In the genomic region with DNA sequence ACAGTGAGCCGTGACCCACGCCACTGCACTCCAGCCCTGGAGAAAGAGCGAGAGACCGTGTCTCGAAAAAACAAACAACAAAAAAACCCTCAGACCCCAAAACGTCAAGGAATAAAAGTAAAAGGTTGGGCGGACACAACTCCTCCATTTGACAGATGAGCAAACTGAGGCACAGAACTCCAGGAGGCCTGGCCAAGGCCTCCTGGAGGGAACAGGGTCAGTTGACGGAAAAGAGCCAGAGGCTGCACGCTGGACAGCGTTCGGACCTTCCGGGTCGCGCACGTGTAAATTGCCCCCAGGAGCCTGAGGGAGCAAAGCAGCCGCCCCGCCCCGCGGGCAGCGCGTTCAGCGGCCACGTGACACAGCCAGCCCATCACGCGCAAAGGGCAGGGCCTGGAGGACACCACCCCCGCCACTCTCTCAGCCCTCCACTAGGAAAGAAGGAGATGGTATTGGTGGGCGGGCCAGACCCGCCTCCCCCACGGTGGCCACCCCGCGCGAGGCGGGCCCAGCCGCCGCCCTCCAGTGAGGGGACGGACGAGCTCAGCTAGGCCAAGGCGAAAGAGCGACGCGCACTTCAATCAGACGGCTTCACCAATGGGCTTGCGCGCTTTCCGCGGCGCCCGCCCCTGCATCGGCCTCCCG, we compare ENCODE assay signal across 1 cellular context.
A peak's percentile ranks its signal among the peaks of the same experiment; 100 is the strongest.
TF ChIP-seq lines count a peak whose summit lies in the region.

No MANE protein-coding gene starts in this region.

TF ChIP-seq in HepG2, 621 proteins besides CTCF, POLR2A, EP300 and RAD21 (continued from another document and continues in another):
- TF ChIP-seq GABPA (IDR thresholded peaks at IDR 0.05; ENCODE audit: low read depth, low read length) (peak; percentile 27), GABPA (CRISPR knock-in tag; IDR thresholded peaks at IDR 0.05; ENCODE audit: low read depth) (peak; percentile 73), ZFP37 (CRISPR knock-in tag; IDR thresholded peaks at IDR 0.05; ENCODE audit: borderline replicate concordance) (peak; percentile 71; the same call in 1 of the 2 replicates), ATF7 (IDR thresholded peaks at IDR 0.05) (no peak), ATF7 (CRISPR knock-in tag; IDR thresholded peaks at IDR 0.05) (no peak), IRF2 (CRISPR knock-in tag; IDR thresholded peaks at IDR 0.05) (peak; percentile 72; the same call in 1 of the 2 replicates), ZNF790 (CRISPR knock-in tag; IDR thresholded peaks at IDR 0.05; ENCODE audit: borderline replicate concordance) (peak; percentile 63; the same call in 1 of the 2 replicates), DNMT3B (CRISPR knock-in tag; conservative IDR thresholded peaks at IDR 0.05) (no peak), SIN3A (IDR thresholded peaks at IDR 0.05; ENCODE audit: borderline replicate concordance, low read depth, low read length) (0 out of 2 replicates have a peak, but pooled peaks have one; percentile 36), SIX1 (CRISPR knock-in tag; IDR thresholded peaks at IDR 0.05; ENCODE audit: borderline replicate concordance) (no peak), DNMT1 (CRISPR knock-in tag; IDR thresholded peaks at IDR 0.05) (no peak), ETV5 (CRISPR knock-in tag; IDR thresholded peaks at IDR 0.05; ENCODE audit: borderline replicate concordance) (peak; percentile 67), AGO2 (optimal IDR thresholded peaks at IDR 0.05; ENCODE audit: low read depth, low read length) (no peak), ZNF564 (CRISPR knock-in tag; IDR thresholded peaks at IDR 0.05) (no peak), MIXL1 (CRISPR knock-in tag; IDR thresholded peaks at IDR 0.05) (peak; percentile 77; the same call in 1 of the 2 replicates), ZNF563 (CRISPR knock-in tag; IDR thresholded peaks at IDR 0.05) (peak; percentile 69; the same call in 1 of the 2 replicates), TEAD2 (CRISPR knock-in tag; IDR thresholded peaks at IDR 0.05) (no peak), ZNF570 (CRISPR knock-in tag; IDR thresholded peaks at IDR 0.05; ENCODE audit: borderline replicate concordance) (no peak), KAT8 (CRISPR knock-in tag; IDR thresholded peaks at IDR 0.05) (peak; percentile 79), U2AF1 (optimal IDR thresholded peaks at IDR 0.05; ENCODE audit: low read depth, low read length) (no peak), SMAD9 (CRISPR knock-in tag; IDR thresholded peaks at IDR 0.05) (peak; percentile 84; the same call in 1 of the 2 replicates), ZFP82 (CRISPR knock-in tag; IDR thresholded peaks at IDR 0.05; ENCODE audit: borderline replicate concordance) (no peak), RFX1 (IDR thresholded peaks at IDR 0.05) (no peak), HNRNPH1 (optimal IDR thresholded peaks at IDR 0.05; ENCODE audit: low read depth, low read length) (no peak), TCF12 (IDR thresholded peaks at IDR 0.05) (no peak), TCF12 (CRISPR knock-in tag; IDR thresholded peaks at IDR 0.05) (no peak), HOXA3 (CRISPR knock-in tag; IDR thresholded peaks at IDR 0.05) (peak; percentile 66; the same call in 1 of the 2 replicates), NFKB2 (CRISPR knock-in tag; IDR thresholded peaks at IDR 0.05; ENCODE audit: borderline replicate concordance) (peak; percentile 87; the same call in 1 of the 2 replicates), ZNF138 (CRISPR knock-in tag; IDR thresholded peaks at IDR 0.05; ENCODE audit: low read depth) (no peak; the same call in 1 of the 2 replicates), IRX3 (CRISPR knock-in tag; IDR thresholded peaks at IDR 0.05; ENCODE audit: borderline replicate concordance, low read depth) (peak; percentile 11; the same call in 1 of the 2 replicates)
- TF ChIP-seq, protein P1, sequence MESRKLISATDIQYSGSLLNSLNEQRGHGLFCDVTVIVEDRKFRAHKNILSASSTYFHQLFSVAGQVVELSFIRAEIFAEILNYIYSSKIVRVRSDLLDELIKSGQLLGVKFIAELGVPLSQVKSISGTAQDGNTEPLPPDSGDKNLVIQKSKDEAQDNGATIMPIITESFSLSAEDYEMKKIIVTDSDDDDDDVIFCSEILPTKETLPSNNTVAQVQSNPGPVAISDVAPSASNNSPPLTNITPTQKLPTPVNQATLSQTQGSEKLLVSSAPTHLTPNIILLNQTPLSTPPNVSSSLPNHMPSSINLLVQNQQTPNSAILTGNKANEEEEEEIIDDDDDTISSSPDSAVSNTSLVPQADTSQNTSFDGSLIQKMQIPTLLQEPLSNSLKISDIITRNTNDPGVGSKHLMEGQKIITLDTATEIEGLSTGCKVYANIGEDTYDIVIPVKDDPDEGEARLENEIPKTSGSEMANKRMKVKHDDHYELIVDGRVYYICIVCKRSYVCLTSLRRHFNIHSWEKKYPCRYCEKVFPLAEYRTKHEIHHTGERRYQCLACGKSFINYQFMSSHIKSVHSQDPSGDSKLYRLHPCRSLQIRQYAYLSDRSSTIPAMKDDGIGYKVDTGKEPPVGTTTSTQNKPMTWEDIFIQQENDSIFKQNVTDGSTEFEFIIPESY (CRISPR knock-in tag; IDR thresholded peaks at IDR 0.05): 0 out of 2 replicates have a peak, but pooled peaks have one; percentile 26
- TF ChIP-seq, protein P2, sequence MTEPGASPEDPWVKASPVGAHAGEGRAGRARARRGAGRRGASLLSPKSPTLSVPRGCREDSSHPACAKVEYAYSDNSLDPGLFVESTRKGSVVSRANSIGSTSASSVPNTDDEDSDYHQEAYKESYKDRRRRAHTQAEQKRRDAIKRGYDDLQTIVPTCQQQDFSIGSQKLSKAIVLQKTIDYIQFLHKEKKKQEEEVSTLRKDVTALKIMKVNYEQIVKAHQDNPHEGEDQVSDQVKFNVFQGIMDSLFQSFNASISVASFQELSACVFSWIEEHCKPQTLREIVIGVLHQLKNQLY (CRISPR knock-in tag; IDR thresholded peaks at IDR 0.05): peak; percentile 84
- TF ChIP-seq, protein P3, sequence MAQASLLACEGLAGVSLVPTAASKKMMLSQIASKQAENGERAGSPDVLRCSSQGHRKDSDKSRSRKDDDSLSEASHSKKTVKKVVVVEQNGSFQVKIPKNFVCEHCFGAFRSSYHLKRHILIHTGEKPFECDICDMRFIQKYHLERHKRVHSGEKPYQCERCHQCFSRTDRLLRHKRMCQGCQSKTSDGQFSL (CRISPR knock-in tag; IDR thresholded peaks at IDR 0.05): no peak
- TF ChIP-seq, protein P4, sequence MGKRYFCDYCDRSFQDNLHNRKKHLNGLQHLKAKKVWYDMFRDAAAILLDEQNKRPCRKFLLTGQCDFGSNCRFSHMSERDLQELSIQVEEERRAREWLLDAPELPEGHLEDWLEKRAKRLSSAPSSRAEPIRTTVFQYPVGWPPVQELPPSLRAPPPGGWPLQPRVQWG (CRISPR knock-in tag; IDR thresholded peaks at IDR 0.05; ENCODE audit: borderline replicate concordance, low read depth): no peak
- TF ChIP-seq, protein P5, sequence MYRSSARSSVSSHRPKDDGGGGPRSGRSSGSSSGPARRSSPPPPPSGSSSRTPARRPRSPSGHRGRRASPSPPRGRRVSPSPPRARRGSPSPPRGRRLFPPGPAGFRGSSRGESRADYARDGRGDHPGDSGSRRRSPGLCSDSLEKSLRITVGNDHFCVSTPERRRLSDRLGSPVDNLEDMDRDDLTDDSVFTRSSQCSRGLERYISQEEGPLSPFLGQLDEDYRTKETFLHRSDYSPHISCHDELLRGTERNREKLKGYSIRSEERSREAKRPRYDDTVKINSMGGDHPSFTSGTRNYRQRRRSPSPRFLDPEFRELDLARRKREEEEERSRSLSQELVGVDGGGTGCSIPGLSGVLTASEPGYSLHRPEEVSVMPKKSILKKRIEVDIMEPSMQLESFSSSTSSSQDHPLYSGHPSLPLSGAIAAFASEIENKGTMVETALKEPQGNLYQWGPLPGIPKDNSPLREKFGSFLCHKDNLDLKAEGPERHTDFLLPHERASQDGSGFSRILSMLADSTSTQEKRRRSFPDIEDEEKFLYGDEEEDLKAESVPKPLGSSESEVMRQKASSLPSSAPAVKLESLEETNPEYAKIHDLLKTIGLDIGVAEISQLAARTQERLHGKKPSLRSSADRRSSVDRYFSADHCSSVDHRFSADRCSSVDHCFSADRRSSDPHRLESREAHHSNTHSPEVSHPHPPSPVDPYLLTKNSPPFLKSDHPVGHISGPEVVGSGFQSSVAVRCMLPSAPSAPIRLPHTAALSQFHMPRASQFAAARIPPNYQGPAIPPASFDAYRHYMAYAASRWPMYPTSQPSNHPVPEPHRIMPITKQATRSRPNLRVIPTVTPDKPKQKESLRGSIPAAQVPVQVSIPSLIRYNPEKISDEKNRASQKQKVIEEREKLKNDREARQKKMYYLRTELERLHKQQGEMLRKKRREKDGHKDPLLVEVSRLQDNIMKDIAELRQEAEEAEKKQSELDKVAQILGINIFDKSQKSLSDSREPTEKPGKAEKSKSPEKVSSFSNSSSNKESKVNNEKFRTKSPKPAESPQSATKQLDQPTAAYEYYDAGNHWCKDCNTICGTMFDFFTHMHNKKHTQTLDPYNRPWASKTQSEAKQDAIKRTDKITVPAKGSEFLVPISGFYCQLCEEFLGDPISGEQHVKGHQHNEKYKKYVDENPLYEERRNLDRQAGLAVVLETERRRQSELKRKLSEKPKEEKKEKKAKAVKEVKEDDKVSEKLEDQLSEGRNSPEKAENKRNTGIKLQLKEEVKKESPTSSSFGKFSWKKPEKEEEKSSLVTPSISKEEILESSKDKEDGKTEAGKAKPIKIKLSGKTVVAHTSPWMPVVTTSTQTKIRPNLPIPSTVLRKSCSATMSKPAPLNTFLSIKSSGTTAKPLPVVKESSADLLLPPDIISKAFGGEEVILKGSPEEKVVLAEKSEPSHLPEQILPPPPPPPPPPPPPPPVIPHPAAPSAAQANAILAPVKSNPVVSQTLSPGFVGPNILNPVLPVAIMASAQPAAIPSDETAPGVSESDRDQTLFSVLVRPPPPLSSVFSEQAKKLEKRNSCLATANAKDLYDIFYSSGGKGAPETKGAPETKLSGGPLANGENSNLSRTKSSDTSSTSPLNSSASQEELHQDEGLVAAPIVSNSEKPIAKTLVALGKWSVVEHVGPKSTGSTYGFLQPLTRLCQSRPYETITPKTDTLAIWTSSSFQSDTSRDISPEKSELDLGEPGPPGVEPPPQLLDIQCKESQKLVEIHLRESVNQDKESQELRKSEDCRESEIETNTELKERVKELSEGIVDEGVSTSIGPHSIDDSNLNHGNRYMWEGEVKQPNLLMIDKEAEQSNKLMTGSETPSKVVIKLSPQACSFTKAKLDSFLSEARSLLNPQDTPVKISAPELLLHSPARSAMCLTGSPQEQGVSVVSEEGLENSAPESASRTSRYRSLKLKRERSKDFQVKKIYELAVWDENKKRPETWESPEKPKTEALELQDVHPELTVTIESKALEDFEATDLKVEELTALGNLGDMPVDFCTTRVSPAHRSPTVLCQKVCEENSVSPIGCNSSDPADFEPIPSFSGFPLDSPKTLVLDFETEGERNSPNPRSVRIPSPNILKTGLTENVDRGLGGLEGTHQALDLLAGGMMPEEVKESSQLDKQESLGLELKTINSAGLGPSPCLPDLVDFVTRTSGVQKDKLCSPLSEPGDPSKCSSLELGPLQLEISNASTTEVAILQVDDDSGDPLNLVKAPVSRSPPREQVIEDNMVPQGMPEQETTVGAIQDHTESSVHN (CRISPR knock-in tag; IDR thresholded peaks at IDR 0.05): peak; percentile 33; the same call in 1 of the 2 replicates
- TF ChIP-seq, protein P6, sequence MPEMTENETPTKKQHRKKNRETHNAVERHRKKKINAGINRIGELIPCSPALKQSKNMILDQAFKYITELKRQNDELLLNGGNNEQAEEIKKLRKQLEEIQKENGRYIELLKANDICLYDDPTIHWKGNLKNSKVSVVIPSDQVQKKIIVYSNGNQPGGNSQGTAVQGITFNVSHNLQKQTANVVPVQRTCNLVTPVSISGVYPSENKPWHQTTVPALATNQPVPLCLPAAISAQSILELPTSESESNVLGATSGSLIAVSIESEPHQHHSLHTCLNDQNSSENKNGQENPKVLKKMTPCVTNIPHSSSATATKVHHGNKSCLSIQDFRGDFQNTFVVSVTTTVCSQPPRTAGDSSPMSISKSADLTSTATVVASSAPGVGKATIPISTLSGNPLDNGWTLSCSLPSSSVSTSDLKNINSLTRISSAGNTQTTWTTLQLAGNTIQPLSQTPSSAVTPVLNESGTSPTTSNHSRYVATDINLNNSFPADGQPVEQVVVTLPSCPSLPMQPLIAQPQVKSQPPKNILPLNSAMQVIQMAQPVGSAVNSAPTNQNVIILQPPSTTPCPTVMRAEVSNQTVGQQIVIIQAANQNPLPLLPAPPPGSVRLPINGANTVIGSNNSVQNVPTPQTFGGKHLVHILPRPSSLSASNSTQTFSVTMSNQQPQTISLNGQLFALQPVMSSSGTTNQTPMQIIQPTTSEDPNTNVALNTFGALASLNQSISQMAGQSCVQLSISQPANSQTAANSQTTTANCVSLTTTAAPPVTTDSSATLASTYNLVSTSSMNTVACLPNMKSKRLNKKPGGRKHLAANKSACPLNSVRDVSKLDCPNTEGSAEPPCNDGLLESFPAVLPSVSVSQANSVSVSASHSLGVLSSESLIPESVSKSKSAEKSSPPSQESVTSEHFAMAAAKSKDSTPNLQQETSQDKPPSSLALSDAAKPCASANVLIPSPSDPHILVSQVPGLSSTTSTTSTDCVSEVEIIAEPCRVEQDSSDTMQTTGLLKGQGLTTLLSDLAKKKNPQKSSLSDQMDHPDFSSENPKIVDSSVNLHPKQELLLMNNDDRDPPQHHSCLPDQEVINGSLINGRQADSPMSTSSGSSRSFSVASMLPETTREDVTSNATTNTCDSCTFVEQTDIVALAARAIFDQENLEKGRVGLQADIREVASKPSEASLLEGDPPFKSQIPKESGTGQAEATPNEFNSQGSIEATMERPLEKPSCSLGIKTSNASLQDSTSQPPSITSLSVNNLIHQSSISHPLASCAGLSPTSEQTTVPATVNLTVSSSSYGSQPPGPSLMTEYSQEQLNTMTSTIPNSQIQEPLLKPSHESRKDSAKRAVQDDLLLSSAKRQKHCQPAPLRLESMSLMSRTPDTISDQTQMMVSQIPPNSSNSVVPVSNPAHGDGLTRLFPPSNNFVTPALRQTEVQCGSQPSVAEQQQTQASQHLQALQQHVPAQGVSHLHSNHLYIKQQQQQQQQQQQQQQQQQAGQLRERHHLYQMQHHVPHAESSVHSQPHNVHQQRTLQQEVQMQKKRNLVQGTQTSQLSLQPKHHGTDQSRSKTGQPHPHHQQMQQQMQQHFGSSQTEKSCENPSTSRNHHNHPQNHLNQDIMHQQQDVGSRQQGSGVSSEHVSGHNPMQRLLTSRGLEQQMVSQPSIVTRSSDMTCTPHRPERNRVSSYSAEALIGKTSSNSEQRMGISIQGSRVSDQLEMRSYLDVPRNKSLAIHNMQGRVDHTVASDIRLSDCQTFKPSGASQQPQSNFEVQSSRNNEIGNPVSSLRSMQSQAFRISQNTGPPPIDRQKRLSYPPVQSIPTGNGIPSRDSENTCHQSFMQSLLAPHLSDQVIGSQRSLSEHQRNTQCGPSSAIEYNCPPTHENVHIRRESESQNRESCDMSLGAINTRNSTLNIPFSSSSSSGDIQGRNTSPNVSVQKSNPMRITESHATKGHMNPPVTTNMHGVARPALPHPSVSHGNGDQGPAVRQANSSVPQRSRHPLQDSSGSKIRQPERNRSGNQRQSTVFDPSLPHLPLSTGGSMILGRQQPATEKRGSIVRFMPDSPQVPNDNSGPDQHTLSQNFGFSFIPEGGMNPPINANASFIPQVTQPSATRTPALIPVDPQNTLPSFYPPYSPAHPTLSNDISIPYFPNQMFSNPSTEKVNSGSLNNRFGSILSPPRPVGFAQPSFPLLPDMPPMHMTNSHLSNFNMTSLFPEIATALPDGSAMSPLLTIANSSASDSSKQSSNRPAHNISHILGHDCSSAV (CRISPR knock-in tag; IDR thresholded peaks at IDR 0.05; ENCODE audit: borderline replicate concordance): no peak
- TF ChIP-seq, protein P7, sequence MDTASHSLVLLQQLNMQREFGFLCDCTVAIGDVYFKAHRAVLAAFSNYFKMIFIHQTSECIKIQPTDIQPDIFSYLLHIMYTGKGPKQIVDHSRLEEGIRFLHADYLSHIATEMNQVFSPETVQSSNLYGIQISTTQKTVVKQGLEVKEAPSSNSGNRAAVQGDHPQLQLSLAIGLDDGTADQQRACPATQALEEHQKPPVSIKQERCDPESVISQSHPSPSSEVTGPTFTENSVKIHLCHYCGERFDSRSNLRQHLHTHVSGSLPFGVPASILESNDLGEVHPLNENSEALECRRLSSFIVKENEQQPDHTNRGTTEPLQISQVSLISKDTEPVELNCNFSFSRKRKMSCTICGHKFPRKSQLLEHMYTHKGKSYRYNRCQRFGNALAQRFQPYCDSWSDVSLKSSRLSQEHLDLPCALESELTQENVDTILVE (CRISPR knock-in tag; IDR thresholded peaks at IDR 0.05): 0 out of 2 replicates have a peak, but pooled peaks have one; percentile 51
